In the genomic region with DNA sequence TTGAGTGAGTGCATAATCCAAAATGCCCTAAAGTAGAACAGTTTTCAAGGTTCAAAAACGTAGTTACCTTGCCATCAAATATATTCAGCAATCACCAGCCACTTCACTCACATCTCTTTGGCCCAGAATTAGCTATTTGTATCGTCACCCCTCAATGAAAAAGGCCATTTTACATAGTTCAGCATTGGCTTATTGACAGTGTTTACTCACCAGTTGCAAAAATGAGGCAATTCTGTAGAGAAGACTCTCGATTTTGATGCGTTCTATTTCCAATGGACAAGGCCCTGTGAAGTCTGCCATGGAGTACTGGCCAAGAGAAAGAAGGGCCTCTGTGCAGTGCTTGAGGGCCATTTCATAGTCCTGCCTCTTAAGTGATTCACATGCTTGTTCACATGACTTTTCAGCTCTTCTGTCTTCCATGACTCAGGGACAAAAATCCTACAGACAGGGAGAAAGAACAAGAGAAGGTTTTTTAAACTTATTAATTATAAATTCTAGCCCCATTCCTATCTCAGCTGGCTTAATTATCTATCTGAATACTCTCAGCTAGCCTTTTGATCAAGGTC, we compare ENCODE assay signal across 2 cellular contexts.
TF ChIP-seq lines count a peak whose summit lies in the region.

No MANE protein-coding gene starts in this region.

TF ChIP-seq in liver, 16 proteins besides CTCF, POLR2A, EP300 and RAD21 (continued from another document):
- peak; percentile 64 for TF ChIP-seq YY1 (IDR thresholded peaks at IDR 0.05)
- no peak for TF ChIP-seq RXRA (IDR thresholded peaks at IDR 0.05)
- TF ChIP-seq EGR1 (IDR thresholded peaks at IDR 0.05; ENCODE audit: low read depth in 2 of 2) = no peak
- peak; percentile 30 for TF ChIP-seq FOXA1 (IDR thresholded peaks at IDR 0.05)
- TF ChIP-seq HNF4A (conservative IDR thresholded peaks at IDR 0.05) = no peak
- TF ChIP-seq, protein P1, sequence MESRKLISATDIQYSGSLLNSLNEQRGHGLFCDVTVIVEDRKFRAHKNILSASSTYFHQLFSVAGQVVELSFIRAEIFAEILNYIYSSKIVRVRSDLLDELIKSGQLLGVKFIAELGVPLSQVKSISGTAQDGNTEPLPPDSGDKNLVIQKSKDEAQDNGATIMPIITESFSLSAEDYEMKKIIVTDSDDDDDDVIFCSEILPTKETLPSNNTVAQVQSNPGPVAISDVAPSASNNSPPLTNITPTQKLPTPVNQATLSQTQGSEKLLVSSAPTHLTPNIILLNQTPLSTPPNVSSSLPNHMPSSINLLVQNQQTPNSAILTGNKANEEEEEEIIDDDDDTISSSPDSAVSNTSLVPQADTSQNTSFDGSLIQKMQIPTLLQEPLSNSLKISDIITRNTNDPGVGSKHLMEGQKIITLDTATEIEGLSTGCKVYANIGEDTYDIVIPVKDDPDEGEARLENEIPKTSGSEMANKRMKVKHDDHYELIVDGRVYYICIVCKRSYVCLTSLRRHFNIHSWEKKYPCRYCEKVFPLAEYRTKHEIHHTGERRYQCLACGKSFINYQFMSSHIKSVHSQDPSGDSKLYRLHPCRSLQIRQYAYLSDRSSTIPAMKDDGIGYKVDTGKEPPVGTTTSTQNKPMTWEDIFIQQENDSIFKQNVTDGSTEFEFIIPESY (IDR thresholded peaks at IDR 0.05) = no peak
- TF ChIP-seq, protein P2, sequence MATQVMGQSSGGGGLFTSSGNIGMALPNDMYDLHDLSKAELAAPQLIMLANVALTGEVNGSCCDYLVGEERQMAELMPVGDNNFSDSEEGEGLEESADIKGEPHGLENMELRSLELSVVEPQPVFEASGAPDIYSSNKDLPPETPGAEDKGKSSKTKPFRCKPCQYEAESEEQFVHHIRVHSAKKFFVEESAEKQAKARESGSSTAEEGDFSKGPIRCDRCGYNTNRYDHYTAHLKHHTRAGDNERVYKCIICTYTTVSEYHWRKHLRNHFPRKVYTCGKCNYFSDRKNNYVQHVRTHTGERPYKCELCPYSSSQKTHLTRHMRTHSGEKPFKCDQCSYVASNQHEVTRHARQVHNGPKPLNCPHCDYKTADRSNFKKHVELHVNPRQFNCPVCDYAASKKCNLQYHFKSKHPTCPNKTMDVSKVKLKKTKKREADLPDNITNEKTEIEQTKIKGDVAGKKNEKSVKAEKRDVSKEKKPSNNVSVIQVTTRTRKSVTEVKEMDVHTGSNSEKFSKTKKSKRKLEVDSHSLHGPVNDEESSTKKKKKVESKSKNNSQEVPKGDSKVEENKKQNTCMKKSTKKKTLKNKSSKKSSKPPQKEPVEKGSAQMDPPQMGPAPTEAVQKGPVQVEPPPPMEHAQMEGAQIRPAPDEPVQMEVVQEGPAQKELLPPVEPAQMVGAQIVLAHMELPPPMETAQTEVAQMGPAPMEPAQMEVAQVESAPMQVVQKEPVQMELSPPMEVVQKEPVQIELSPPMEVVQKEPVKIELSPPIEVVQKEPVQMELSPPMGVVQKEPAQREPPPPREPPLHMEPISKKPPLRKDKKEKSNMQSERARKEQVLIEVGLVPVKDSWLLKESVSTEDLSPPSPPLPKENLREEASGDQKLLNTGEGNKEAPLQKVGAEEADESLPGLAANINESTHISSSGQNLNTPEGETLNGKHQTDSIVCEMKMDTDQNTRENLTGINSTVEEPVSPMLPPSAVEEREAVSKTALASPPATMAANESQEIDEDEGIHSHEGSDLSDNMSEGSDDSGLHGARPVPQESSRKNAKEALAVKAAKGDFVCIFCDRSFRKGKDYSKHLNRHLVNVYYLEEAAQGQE (IDR thresholded peaks at IDR 0.05) = no peak
- no peak for TF ChIP-seq SP1 (IDR thresholded peaks at IDR 0.05)
- no peak for TF ChIP-seq TAF1 (conservative IDR thresholded peaks at IDR 0.05)
- peak; percentile 62 for TF ChIP-seq FOXA2 (IDR thresholded peaks at IDR 0.05)
- TF ChIP-seq GABPA (IDR thresholded peaks at IDR 0.05 in 1 of 2, conservative IDR thresholded peaks at IDR 0.05 in 1 of 2) = no peak
- TF ChIP-seq NR2F2 (IDR thresholded peaks at IDR 0.05) = no peak
- peak in 1 of 2 donors; percentile 27 for TF ChIP-seq JUND (IDR thresholded peaks at IDR 0.05)
TF ChIP-seq in liver: peak in this region for 6.

TF ChIP-seq in GM23338, 12 proteins besides CTCF, POLR2A, EP300 and RAD21 (continued from another document):
- TF ChIP-seq, protein P3, sequence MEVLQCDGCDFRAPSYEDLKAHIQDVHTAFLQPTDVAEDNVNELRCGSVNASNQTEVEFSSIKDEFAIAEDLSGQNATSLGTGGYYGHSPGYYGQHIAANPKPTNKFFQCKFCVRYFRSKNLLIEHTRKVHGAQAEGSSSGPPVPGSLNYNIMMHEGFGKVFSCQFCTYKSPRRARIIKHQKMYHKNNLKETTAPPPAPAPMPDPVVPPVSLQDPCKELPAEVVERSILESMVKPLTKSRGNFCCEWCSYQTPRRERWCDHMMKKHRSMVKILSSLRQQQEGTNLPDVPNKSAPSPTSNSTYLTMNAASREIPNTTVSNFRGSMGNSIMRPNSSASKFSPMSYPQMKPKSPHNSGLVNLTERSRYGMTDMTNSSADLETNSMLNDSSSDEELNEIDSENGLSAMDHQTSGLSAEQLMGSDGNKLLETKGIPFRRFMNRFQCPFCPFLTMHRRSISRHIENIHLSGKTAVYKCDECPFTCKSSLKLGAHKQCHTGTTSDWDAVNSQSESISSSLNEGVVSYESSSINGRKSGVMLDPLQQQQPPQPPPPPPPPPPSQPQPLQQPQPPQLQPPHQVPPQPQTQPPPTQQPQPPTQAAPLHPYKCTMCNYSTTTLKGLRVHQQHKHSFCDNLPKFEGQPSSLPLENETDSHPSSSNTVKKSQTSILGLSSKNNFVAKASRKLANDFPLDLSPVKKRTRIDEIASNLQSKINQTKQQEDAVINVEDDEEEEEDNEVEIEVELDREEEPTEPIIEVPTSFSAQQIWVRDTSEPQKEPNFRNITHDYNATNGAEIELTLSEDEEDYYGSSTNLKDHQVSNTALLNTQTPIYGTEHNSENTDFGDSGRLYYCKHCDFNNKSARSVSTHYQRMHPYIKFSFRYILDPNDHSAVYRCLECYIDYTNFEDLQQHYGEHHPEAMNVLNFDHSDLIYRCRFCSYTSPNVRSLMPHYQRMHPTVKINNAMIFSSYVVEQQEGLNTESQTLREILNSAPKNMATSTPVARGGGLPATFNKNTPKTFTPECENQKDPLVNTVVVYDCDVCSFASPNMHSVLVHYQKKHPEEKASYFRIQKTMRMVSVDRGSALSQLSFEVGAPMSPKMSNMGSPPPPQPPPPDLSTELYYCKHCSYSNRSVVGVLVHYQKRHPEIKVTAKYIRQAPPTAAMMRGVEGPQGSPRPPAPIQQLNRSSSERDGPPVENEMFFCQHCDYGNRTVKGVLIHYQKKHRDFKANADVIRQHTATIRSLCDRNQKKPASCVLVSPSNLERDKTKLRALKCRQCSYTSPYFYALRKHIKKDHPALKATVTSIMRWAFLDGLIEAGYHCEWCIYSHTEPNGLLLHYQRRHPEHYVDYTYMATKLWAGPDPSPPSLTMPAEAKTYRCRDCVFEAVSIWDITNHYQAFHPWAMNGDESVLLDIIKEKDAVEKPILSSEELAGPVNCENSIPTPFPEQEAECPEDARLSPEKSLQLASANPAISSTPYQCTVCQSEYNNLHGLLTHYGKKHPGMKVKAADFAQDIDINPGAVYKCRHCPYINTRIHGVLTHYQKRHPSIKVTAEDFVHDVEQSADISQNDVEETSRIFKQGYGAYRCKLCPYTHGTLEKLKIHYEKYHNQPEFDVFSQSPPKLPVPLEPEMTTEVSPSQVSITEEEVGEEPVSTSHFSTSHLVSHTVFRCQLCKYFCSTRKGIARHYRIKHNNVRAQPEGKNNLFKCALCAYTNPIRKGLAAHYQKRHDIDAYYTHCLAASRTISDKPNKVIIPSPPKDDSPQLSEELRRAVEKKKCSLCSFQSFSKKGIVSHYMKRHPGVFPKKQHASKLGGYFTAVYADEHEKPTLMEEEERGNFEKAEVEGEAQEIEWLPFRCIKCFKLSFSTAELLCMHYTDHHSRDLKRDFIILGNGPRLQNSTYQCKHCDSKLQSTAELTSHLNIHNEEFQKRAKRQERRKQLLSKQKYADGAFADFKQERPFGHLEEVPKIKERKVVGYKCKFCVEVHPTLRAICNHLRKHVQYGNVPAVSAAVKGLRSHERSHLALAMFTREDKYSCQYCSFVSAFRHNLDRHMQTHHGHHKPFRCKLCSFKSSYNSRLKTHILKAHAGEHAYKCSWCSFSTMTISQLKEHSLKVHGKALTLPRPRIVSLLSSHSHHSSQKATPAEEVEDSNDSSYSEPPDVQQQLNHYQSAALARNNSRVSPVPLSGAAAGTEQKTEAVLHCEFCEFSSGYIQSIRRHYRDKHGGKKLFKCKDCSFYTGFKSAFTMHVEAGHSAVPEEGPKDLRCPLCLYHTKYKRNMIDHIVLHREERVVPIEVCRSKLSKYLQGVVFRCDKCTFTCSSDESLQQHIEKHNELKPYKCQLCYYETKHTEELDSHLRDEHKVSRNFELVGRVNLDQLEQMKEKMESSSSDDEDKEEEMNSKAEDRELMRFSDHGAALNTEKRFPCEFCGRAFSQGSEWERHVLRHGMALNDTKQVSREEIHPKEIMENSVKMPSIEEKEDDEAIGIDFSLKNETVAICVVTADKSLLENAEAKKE (CRISPR knock-in tag; IDR thresholded peaks at IDR 0.05) = no peak
- TF ChIP-seq STAT1 (IDR thresholded peaks at IDR 0.05; ENCODE audit: unreplicated experiment) (no peak), EZH2phosphoT487 (IDR thresholded peaks at IDR 0.05; ENCODE audit: unreplicated experiment) (no peak)
- TF ChIP-seq, protein P2 (IDR thresholded peaks at IDR 0.05; ENCODE audit: unreplicated experiment) = no peak
TF ChIP-seq in GM23338: peak in this region for 0.
